8 cellular contexts compared by ENCODE assay signal in the genomic region with DNA sequence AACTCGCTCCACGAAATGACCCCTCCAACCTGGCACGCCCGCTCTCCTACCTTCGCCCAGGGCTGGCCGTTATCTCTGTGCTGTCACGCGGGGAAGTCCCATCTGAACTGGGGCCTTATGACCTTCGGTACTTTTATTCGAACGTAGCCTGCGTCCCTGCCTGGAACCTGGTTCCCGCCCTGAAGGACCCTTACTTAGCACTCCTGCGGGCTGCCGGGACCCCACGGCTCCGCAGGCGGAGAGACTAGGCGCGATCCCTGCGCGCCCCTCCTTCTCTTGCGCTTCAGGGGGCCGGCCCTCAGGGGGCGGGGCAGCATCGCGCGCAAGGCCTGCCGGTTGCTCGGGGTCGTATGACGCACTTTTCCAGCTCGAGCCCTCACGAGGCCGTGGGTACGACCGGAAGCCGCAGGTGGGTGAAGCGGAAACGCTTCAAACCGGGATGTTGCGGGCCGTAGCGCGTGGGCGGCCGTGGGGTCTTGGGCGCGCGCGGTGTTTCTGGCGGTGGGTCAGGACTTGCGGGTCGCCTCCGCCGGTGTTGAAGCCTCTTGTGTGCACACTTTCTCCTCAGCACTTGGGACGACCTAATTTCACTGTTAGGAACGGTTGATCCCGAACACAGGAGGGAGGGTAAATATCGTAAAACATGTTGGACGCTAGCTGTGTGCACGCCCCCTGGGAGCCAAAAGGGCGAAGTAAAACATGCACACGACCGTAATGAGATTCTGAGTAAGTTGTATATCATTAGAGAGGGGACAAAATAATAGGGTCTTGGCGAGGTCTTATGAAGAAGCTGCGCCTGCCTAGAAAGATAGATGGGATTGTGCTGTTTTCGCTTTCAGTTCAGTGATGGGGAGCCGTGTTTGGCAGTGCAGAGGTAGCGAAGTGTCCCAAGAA. TPM values are rescaled to one million over a fixed set of nuclear protein-coding genes. Genes with fewer than 3 reads are reported as not detected.
DNase-seq lines count a peak whose midpoint lies in the region; ATAC-seq and TF ChIP-seq lines count a peak whose summit lies in the region.

A gene (plus strand): TSS at position 325 of the 894 bp plus-strand sequence. CDS start 6,991 bp downstream, outside the sequence.
A gene with protein sequence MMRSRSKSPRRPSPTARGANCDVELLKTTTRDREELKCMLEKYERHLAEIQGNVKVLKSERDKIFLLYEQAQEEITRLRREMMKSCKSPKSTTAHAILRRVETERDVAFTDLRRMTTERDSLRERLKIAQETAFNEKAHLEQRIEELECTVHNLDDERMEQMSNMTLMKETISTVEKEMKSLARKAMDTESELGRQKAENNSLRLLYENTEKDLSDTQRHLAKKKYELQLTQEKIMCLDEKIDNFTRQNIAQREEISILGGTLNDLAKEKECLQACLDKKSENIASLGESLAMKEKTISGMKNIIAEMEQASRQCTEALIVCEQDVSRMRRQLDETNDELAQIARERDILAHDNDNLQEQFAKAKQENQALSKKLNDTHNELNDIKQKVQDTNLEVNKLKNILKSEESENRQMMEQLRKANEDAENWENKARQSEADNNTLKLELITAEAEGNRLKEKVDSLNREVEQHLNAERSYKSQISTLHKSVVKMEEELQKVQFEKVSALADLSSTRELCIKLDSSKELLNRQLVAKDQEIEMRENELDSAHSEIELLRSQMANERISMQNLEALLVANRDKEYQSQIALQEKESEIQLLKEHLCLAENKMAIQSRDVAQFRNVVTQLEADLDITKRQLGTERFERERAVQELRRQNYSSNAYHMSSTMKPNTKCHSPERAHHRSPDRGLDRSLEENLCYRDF (minus strand): TSS at position 300 of the 894 bp plus-strand sequence. CDS start 45,503 bp downstream, outside the sequence.

- peak within 1 kb of the TSS; percentile 83 for H3K27ac Mint-ChIP-seq in activated CD4-positive, alpha-beta T cell treated with anti-CD3 and anti-CD28 coated beads, Interleukin-2, amount 10 ng/mL, durations not matched to agents 24 days and 14 days

- H3K4me3 Mint-ChIP-seq in activated CD4-positive, alpha-beta T cell treated with anti-CD3 and anti-CD28 coated beads, Interleukin-2, amount 10 ng/mL, durations not matched to agents 24 days and 14 days, result no peak within 1 kb of the TSS

- H3K4me2 ChIP-seq in BLaER1 treated with 17β-estradiol and CSF1 and Interleukin-3, amounts not matched to agents 10 nM and 100 nM, result peak within 1 kb of the TSS; percentile 88 to 99 (median 92)

- no peaks in the 10 kb centered on the region for H3K27me3 Mint-ChIP-seq in activated CD4-positive, alpha-beta T cell treated with anti-CD3 and anti-CD28 coated beads, Interleukin-2, amount 10 ng/mL, durations not matched to agents 24 days and 14 days

- H3K4me3 ChIP-seq in BLaER1 treated with 17β-estradiol and CSF1 and Interleukin-3, amounts not matched to agents 10 nM and 100 nM, result peak within 1 kb of the TSS; percentile 69 to 88 (median 80)
- peak within 1 kb of the TSS; percentile 83 for H3K4me3 ChIP-seq in coronary artery

- ATAC-seq in HG03457 (IDR thresholded peaks at IDR 0.05; ENCODE audit: unreplicated experiment), result peak; percentile 78

- peaks cover 30 to 52% (median 46%) of the 10 kb centered on the region in 10 experiments for H3K4me1 ChIP-seq in BLaER1 treated with 17β-estradiol and CSF1 and Interleukin-3, amounts not matched to agents 10 nM and 100 nM

- intact Hi-C loops in activated CD4-positive, alpha-beta T cell treated with anti-CD3 and anti-CD28 coated beads, Interleukin-2, amount 10 ng/mL, durations not matched to agents 24 days and 14 days (cut with micrococcal nuclease), result loop anchor here (1.0 to 10.0 kb wide), 5 partner anchors 14 to 710 kb away; a partner anchor contains a TSS

- H3K27me3 ChIP-seq in BLaER1 treated with 17β-estradiol and CSF1 and Interleukin-3, amounts not matched to agents 10 nM and 100 nM, result no peaks in the 10 kb centered on the region

- peaks cover 35% of the 10 kb centered on the region for H3K4me1 Mint-ChIP-seq in activated CD4-positive, alpha-beta T cell treated with anti-CD3 and anti-CD28 coated beads, Interleukin-2, amount 10 ng/mL, durations not matched to agents 24 days and 14 days

- DNase-seq in GM19240 (ENCODE audit: insufficient read length, low spot score) (peak; percentile 86), NCI-H524 (lab: John Stamatoyannopoulos, UW) (peak; percentile 84 to 89), coronary artery (ENCODE audit: low spot score) (peak; percentile 94), left kidney (ENCODE audit: low read depth, low spot score) (peak; percentile 98)
- DNase-seq in activated CD4-positive, alpha-beta T cell treated with anti-CD3 and anti-CD28 coated beads, Interleukin-2, amount 10 ng/mL, durations not matched to agents 24 days and 14 days, result peak; percentile 98
- peak; percentile 92 to 93 for DNase-seq in stimulated activated CD4-positive, alpha-beta T cell treated with anti-CD3 and anti-CD28 coated beads, Interleukin-2, amount 100 ng/mL, for 24 hours

- no peaks in the 10 kb centered on the region for H3K9me3 ChIP-seq in BLaER1 treated with 17β-estradiol and CSF1 and Interleukin-3, amounts not matched to agents 10 nM and 100 nM (replicated peaks in 1 of 11)

- H3K9ac ChIP-seq in BLaER1 treated with 17β-estradiol and CSF1 and Interleukin-3, amounts not matched to agents 10 nM and 100 nM, result peak within 1 kb of the TSS; percentile 77 to 86 (median 83)

- peak within 1 kb of the TSS; percentile 57 to 86 (median 81) for H3K27ac ChIP-seq in BLaER1 treated with 17β-estradiol and CSF1 and Interleukin-3, amounts not matched to agents 10 nM and 100 nM
- H3K27ac ChIP-seq in coronary artery, result peak within 1 kb of the TSS; percentile 78 to 89

- H3K36me3 Mint-ChIP-seq in activated CD4-positive, alpha-beta T cell treated with anti-CD3 and anti-CD28 coated beads, Interleukin-2, amount 10 ng/mL, durations not matched to agents 24 days and 14 days (ENCODE audit: low read depth), result peaks cover 19% of the 10 kb centered on the region

- H3K36me3 ChIP-seq in BLaER1 treated with 17β-estradiol and CSF1 and Interleukin-3, amounts not matched to agents 10 nM and 100 nM, result peaks cover 24 to 36% (median 29%) of the 10 kb centered on the region in 11 experiments

- no peaks in the 10 kb centered on the region for H3K9me3 Mint-ChIP-seq in activated CD4-positive, alpha-beta T cell treated with anti-CD3 and anti-CD28 coated beads, Interleukin-2, amount 10 ng/mL, durations not matched to agents 24 days and 14 days

- TF ChIP-seq CTCF in coronary artery (IDR thresholded peaks at IDR 0.05), result no peak

- H4K20me1 ChIP-seq in BLaER1 treated with 17β-estradiol and CSF1 and Interleukin-3, amounts not matched to agents 10 nM and 100 nM, result no peaks in the 10 kb centered on the region

RNA-seq across cellular contexts. Expression of the first gene that starts in this region (rescaled TPM):
- 3.3 and 3.9 TPM in 2 replicates for total RNA-seq in activated CD4-positive, alpha-beta T cell treated with anti-CD3 and anti-CD28 coated beads, Interleukin-2, amount 10 ng/mL, durations not matched to agents 24 days and 14 days

RNA-seq across cellular contexts. Expression of the second gene that starts in this region (rescaled TPM):
- total RNA-seq in activated CD4-positive, alpha-beta T cell treated with anti-CD3 and anti-CD28 coated beads, Interleukin-2, amount 10 ng/mL, durations not matched to agents 24 days and 14 days, result 3.2 and 3.7 TPM in 2 replicates

Comparison
In these comparisons a context has a peak if more than half of its experiments do, and no peak if none do; other contexts are left out.
1. Peak in every context shown above with its lines: DNase-seq, ATAC-seq, H3K4me3 ChIP-seq and H3K27ac ChIP-seq.